8 cellular contexts compared by ENCODE assay signal in genomic region chr17:47896672-47897490, GRCh38. TPM values are rescaled to one million over a fixed set of nuclear protein-coding genes. Genes with fewer than 3 reads are reported as not detected.
DNase-seq lines count a peak whose midpoint lies in the region; ATAC-seq, FAIRE-seq and TF ChIP-seq lines count a peak whose summit lies in the region.

No MANE protein-coding gene starts in this region.

- intact Hi-C loops in pancreas (cut with DNase I), result no loop called here

- FAIRE-seq in pancreas (lab: Jason Lieb, UNC), result no peak

- H3K9me3 ChIP-seq in RWPE2 (ENCODE audit: severe bottlenecking) (no peaks in the 10 kb centered on the region), esophagus (ENCODE audit: control insufficient read depth in 2 of 2, insufficient read depth in 1 of 2, low read depth in 1 of 2, low read length in 1 of 2) (no peaks in the 10 kb centered on the region), pancreas (no peaks in the 10 kb centered on the region)

- H3K27ac ChIP-seq in RWPE2 (ENCODE audit: poor library complexity, severe bottlenecking) (peak overlapping the region; percentile 72), esophagus (ENCODE audit: low read depth in 2 of 2, low read length in 1 of 2) (peak overlapping the region; percentile 96 to 100), pancreas (peak overlapping the region; percentile 96 to 99 (median 98))

- DNase-seq in NCI-H2029 treated with DMSO at 0.1 percent for 48 hours (lab: John Stamatoyannopoulos, UW) (peak; percentile 25), NCI-H2029 (lab: John Stamatoyannopoulos, UW) (no peak), RWPE2 (ENCODE audit: low spot score) (no peak), pancreas (no peak), NCI-H226 (no peak)

- no peaks in the 10 kb centered on the region for H3K27me3 ChIP-seq in RWPE2 (ENCODE audit: insufficient read depth, poor library complexity, severe bottlenecking)
- H3K27me3 ChIP-seq in esophagus (ENCODE audit: control insufficient read depth in 1 of 2, insufficient read depth in 2 of 2, low read length in 2 of 2), result no peaks in the 10 kb centered on the region
- no peaks in the 10 kb centered on the region for H3K27me3 ChIP-seq in pancreas

- 1 to 2% methylated on average over 22 of the region's 22 CpGs for WGBS in esophagus, 2 donors
- 2% methylated on average over 22 of the region's 22 CpGs for WGBS in pancreas, 2 donors

- H3K4me3 ChIP-seq in RWPE2 (ENCODE audit: severe bottlenecking) (peak overlapping the region; percentile 92), esophagus (ENCODE audit: low read depth in 1 of 2, low read length in 2 of 2) (peak overlapping the region; percentile 89 to 93), pancreas (peak overlapping the region; percentile 39 to 89 (median 78))

- TF ChIP-seq CTCF in RWPE2 (IDR thresholded peaks at IDR 0.05; ENCODE audit: poor library complexity, severe bottlenecking) (no peak), pancreas (IDR thresholded peaks at IDR 0.05) (no peak)

- H3K36me3 ChIP-seq in RWPE2 (ENCODE audit: low read depth) (peaks cover 9% of the 10 kb centered on the region; the same call in 1 of the 2 replicates), esophagus (ENCODE audit: control insufficient read depth in 2 of 2, insufficient read depth in 2 of 2, low read length in 1 of 2) (no peaks in the 10 kb centered on the region), pancreas (no peaks in the 10 kb centered on the region)

- H3K4me1 ChIP-seq in RWPE2 (ENCODE audit: insufficient read depth, poor library complexity, severe bottlenecking) (peaks cover 8% of the 10 kb centered on the region), esophagus (ENCODE audit: control insufficient read depth in 2 of 2, insufficient read depth in 2 of 2, low read length in 1 of 2) (no peaks in the 10 kb centered on the region), pancreas (peaks cover 0 to 15% (median 0%) of the 10 kb centered on the region in 3 donors)

- ATAC-seq in RWPE2 (ENCODE audit: low read depth) (peak; percentile 1; the same call in 2 of the 3 replicates), pancreas (no peak), GM21526 (IDR thresholded peaks at IDR 0.05; ENCODE audit: low FRiP score, unreplicated experiment) (no peak), GM19467 (IDR thresholded peaks at IDR 0.05; ENCODE audit: unreplicated experiment) (no peak)

RNA-seq across cellular contexts. Expression of gene SP2, which starts 0.8 kb away (rescaled TPM):
- polyA plus RNA-seq in esophagus (10 to 100 TPM in 1 of 2 donors, 1 to 10 TPM in 1; 5.4 to 10.7 TPM), pancreas (1 to 10 TPM; 5.5 to 8.5 TPM)
- total RNA-seq in pancreas, result 1 to 10 TPM; 5.2 to 8.8 (median 6.9) TPM

RNA-seq across cellular contexts. Expression of gene PNPO, which starts 44.5 kb away (rescaled TPM):
- polyA plus RNA-seq in esophagus (1 to 10 TPM; 9.5 to 9.6 TPM), pancreas (1 to 10 TPM; 6.5 to 7.6 TPM)
- total RNA-seq in pancreas, result 10 to 100 TPM; 13.2 to 23.5 (median 19.6) TPM

RNA-seq across cellular contexts. Expression of gene SP6, which starts 45.9 kb away (rescaled TPM):
- polyA plus RNA-seq in esophagus, result 1 to 10 TPM; 3.8 to 6.1 TPM
- total RNA-seq in pancreas, result under 1 TPM; 0.12 to 0.56 (median 0.22) TPM
- under 1 TPM; 0.16 to 0.27 TPM for polyA plus RNA-seq in pancreas

RNA-seq across cellular contexts. Expression of gene SCRN2, which starts 55.8 kb away (rescaled TPM):
- polyA plus RNA-seq in esophagus, result 10 to 100 TPM; 28.6 to 34.7 TPM
- total RNA-seq in pancreas, result 10 to 100 TPM; 12.6 to 24.3 (median 19.0) TPM
- 10 to 100 TPM; 50.4 to 56.1 TPM for polyA plus RNA-seq in pancreas
